In genomic region chr2:127516031-127516430, GRCh38 we compare ENCODE assay signal across 10 cellular contexts. TPM values are rescaled to one million over a fixed set of nuclear protein-coding genes. Genes with fewer than 3 reads are reported as not detected.
DNase-seq lines count a peak whose midpoint lies in the region; ATAC-seq lines count a peak whose summit lies in the region.
"Had no signal": no experiment of that assay in that cellular context is flagged by ENCODE, and none has a peak within 500 bp of the region (broad histone marks: within the 10 kb centered on the region; RNA-seq: fewer than 3 reads in every experiment).

No MANE protein-coding gene starts in this region.

- intact Hi-C loops in activated T-helper 2 cell treated with anti-CD3 and anti-CD28 coated beads, Interferon-gamma antibody, Interleukin-2, Interleukin-4, amounts not matched to agents 10 μg/mL and 5 μg/mL and 100 μg/mL, durations not matched to agents 14 hours and 24 hours and 36 hours (cut with micrococcal nuclease) = no loop called here
- intact Hi-C loops in Right ventricle myocardium superior (cut with DNase I) (no loop called here), posterior vena cava (cut with DNase I) (no loop called here)

- peaks cover 67% of the 10 kb centered on the region for H3K36me3 Mint-ChIP-seq in activated T-helper 2 cell treated with anti-CD3 and anti-CD28 coated beads, Interferon-gamma antibody, Interleukin-2, Interleukin-4, amounts not matched to agents 10 μg/mL and 5 μg/mL and 100 μg/mL, durations not matched to agents 14 hours and 24 hours and 36 hours (ENCODE audit: low read depth)

- peaks cover 33% of the 10 kb centered on the region for H3K4me1 Mint-ChIP-seq in activated T-helper 2 cell treated with anti-CD3 and anti-CD28 coated beads, Interferon-gamma antibody, Interleukin-2, Interleukin-4, amounts not matched to agents 10 μg/mL and 5 μg/mL and 100 μg/mL, durations not matched to agents 14 hours and 24 hours and 36 hours (ENCODE audit: low read depth)

- H3K27ac Mint-ChIP-seq in activated T-helper 2 cell treated with anti-CD3 and anti-CD28 coated beads, Interferon-gamma antibody, Interleukin-2, Interleukin-4, amounts not matched to agents 10 μg/mL and 5 μg/mL and 100 μg/mL, durations not matched to agents 14 hours and 24 hours and 36 hours = peak overlapping the region; percentile 31

- no peaks in the 10 kb centered on the region for H3K27me3 Mint-ChIP-seq in activated T-helper 2 cell treated with anti-CD3 and anti-CD28 coated beads, Interferon-gamma antibody, Interleukin-2, Interleukin-4, amounts not matched to agents 10 μg/mL and 5 μg/mL and 100 μg/mL, durations not matched to agents 14 hours and 24 hours and 36 hours (ENCODE audit: low read depth)
- H3K27me3 Mint-ChIP-seq: CD8-positive, alpha-beta memory T cell had no signal

- no peak overlapping the region for H3K4me3 Mint-ChIP-seq in activated T-helper 2 cell treated with anti-CD3 and anti-CD28 coated beads, Interferon-gamma antibody, Interleukin-2, Interleukin-4, amounts not matched to agents 10 μg/mL and 5 μg/mL and 100 μg/mL, durations not matched to agents 14 hours and 24 hours and 36 hours (ENCODE audit: low read depth)

- DNase-seq in Ammon's horn (ENCODE audit: low spot score) (peak; percentile 91), Right ventricle myocardium superior (peak; percentile 90), posterior vena cava (ENCODE audit: low spot score) (peak; percentile 97), COLO668 (lab: John Stamatoyannopoulos, UW; ENCODE audit: unreplicated experiment) (no peak), NCI-H2171 treated with DMSO at 0.1 percent for 48 hours (lab: John Stamatoyannopoulos, UW) (no peak)
- DNase-seq in activated T-helper 2 cell treated with anti-CD3 and anti-CD28 coated beads, Interferon-gamma antibody, Interleukin-2, Interleukin-4, amounts not matched to agents 10 μg/mL and 5 μg/mL and 100 μg/mL, durations not matched to agents 14 hours and 24 hours and 36 hours (ENCODE audit: low spot score) = no peak
- DNase-seq: CD8-positive, alpha-beta memory T cell; Kasumi-1 had no signal

- no peaks in the 10 kb centered on the region for H3K9me3 Mint-ChIP-seq in activated T-helper 2 cell treated with anti-CD3 and anti-CD28 coated beads, Interferon-gamma antibody, Interleukin-2, Interleukin-4, amounts not matched to agents 10 μg/mL and 5 μg/mL and 100 μg/mL, durations not matched to agents 14 hours and 24 hours and 36 hours
- H3K9me3 Mint-ChIP-seq: CD8-positive, alpha-beta memory T cell had no signal

- ATAC-seq in Right ventricle myocardium superior (ENCODE audit: poor library complexity) (peak; percentile 75), GM18907 (IDR thresholded peaks at IDR 0.05; ENCODE audit: unreplicated experiment) (no peak), GM18861 (IDR thresholded peaks at IDR 0.05; ENCODE audit: unreplicated experiment) (no peak)

RNA-seq across cellular contexts. Expression of gene IWS1, which starts 10.3 kb away (rescaled TPM):
- 54.7 and 58.1 TPM in 2 replicates for total RNA-seq in activated T-helper 2 cell treated with anti-CD3 and anti-CD28 coated beads, Interferon-gamma antibody, Interleukin-2, Interleukin-4, amounts not matched to agents 10 μg/mL and 5 μg/mL and 100 μg/mL, durations not matched to agents 14 hours and 24 hours and 36 hours
- 57.7 TPM for total RNA-seq in Right ventricle myocardium superior
- total RNA-seq in posterior vena cava = 10 to 100 TPM; 31.0 to 35.4 TPM

RNA-seq across cellular contexts. Expression of gene MYO7B, which starts 19.5 kb away (rescaled TPM):
- total RNA-seq in activated T-helper 2 cell treated with anti-CD3 and anti-CD28 coated beads, Interferon-gamma antibody, Interleukin-2, Interleukin-4, amounts not matched to agents 10 μg/mL and 5 μg/mL and 100 μg/mL, durations not matched to agents 14 hours and 24 hours and 36 hours = 0.07 and 0.30 TPM in 2 replicates
- total RNA-seq in Right ventricle myocardium superior = 0.32 TPM
- total RNA-seq in posterior vena cava = under 1 TPM; 0.67 to 0.79 TPM
- total RNA-seq: CD8-positive, alpha-beta memory T cell had no signal

Comparison
In these comparisons a context has a peak if more than half of its experiments do, and no peak if none do; other contexts are left out.
1. DNase-seq: peak in Ammon's horn (single experiment), Right ventricle myocardium superior (single experiment) and posterior vena cava (single experiment); none in activated T-helper 2 cell treated with anti-CD3 and anti-CD28 coated beads, Interferon-gamma antibody, Interleukin-2, Interleukin-4, amounts not matched to agents 10 μg/mL and 5 μg/mL and 100 μg/mL, durations not matched to agents 14 hours and 24 hours and 36 hours (single experiment), COLO668 (single experiment) and NCI-H2171 treated with DMSO at 0.1 percent for 48 hours (single experiment).